Comparison of ENCODE assay signal across 22 cellular contexts in the genomic region with DNA sequence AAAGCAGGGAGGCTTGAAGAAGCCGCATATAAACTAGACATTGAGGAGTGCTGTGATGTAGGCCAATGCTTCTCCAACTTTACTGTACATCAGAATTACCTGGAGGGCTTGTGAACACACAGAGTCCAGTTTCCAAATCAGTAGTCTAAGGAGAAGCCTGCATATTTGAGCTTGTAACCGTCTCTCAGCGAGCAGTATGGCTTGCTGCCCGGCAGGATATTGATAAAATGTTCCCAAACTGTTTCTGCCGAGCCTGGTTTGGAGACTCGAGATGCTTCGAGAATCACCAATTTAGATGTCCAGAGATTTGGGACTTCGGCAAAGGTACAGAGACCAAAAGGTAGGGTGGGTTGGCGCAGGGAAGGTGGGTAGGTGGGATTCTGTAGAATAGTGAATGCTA. TPM values are rescaled to one million over a fixed set of nuclear protein-coding genes. Genes with fewer than 3 reads are reported as not detected.
"Had no signal": no experiment of that assay in that cellular context is flagged by ENCODE, and none has a peak within 500 bp of the region (broad histone marks: within the 10 kb centered on the region; RNA-seq: fewer than 3 reads in every experiment).

No MANE protein-coding gene starts in this region.

- H3K36me3 ChIP-seq: ascending aorta, cardiac muscle cell, heart right ventricle, tibial artery had no signal

- H3K4me2 ChIP-seq: smooth muscle cell had no signal

- DNase-seq: activated CD4-positive, alpha-beta T cell treated with anti-CD3 and anti-CD28 coated beads for 36 hours; activated CD4-positive, CD25-positive, alpha-beta regulatory T cell; activated CD8-positive, alpha-beta T cell treated with anti-CD3 and anti-CD28 coated beads, Interleukin-2, amount 10 ng/mL, durations not matched to agents 7 days and 5 days; activated effector memory CD4-positive, alpha-beta T cell treated with Interleukin-2 at 50 U/mL for 16 hours; activated naive CD4-positive, alpha-beta T cell treated with Interleukin-2 at 50 U/mL for 16 hours; activated naive CD8-positive, alpha-beta T cell treated with anti-CD3 and anti-CD28 coated beads for 36 hours; foreskin melanocyte; heart right ventricle; mammary epithelial cell; midbrain; naive thymus-derived CD4-positive, alpha-beta T cell; occipital lobe; stimulated activated CD4-positive, alpha-beta T cell treated with anti-CD3 and anti-CD28 coated beads, Interleukin-1b, Interleukin-23, amount 100 ng/mL, for 48 hours; stimulated activated CD4-positive, alpha-beta T cell treated with anti-CD3 and anti-CD28 coated beads, Interleukin-4, amount 100 ng/mL, for 4 hours; stimulated activated CD8-positive, alpha-beta memory T cell treated with anti-CD3 and anti-CD28 coated beads, Interleukin-4, amount 100 ng/mL, for 48 hours; stimulated activated naive CD8-positive, alpha-beta T cell treated with anti-CD3 and anti-CD28 coated beads, Interleukin-15, amount 100 ng/mL, for 72 hours; tibial artery had no signal

- ATAC-seq: activated CD4-positive, alpha-beta T cell treated with anti-CD3 and anti-CD28 coated beads for 36 hours; activated CD8-positive, alpha-beta T cell treated with anti-CD3 and anti-CD28 coated beads, Interleukin-2, amount 10 ng/mL, durations not matched to agents 7 days and 5 days; esophagus mucosa; naive thymus-derived CD4-positive, alpha-beta T cell; stimulated activated memory B cell treated with anti-CD40 and anti-IgM and Interleukin-4, amounts not matched to agents 10 μg/mL and 1 μg/mL and 100 μg/mL, for 72 hours; stimulated activated naive CD8-positive, alpha-beta T cell treated with anti-CD3 and anti-CD28 coated beads, Interleukin-15, amount 100 ng/mL, for 72 hours had no signal

- H3K4me1 ChIP-seq: ascending aorta, tibial artery had no signal

- H3K4me3 ChIP-seq: ascending aorta, cardiac muscle cell, smooth muscle cell, tibial artery had no signal

- H3K27me3 ChIP-seq: ascending aorta, cardiac muscle cell, heart right ventricle, tibial artery had no signal

- H3K27ac ChIP-seq: ascending aorta, cardiac muscle cell, tibial artery had no signal

- H3K9me3 ChIP-seq: ascending aorta, heart right ventricle, tibial artery had no signal

RNA-seq across cellular contexts. Expression of a gene that starts 11.0 kb away (rescaled TPM):
- total RNA-seq: activated CD8-positive, alpha-beta T cell treated with anti-CD3 and anti-CD28 coated beads, Interleukin-2, amount 10 ng/mL, durations not matched to agents 7 days and 5 days had no signal
